ENCODE assay signal across 32 cellular contexts in genomic region chr20:18195931-18196330, GRCh38.
"Had no signal": no experiment of that assay in that cellular context is flagged by ENCODE, and none has a peak within 500 bp of the region (broad histone marks: within the 10 kb centered on the region; RNA-seq: fewer than 3 reads in every experiment).

No MANE protein-coding gene starts in this region.

- FAIRE-seq: endometrium, endothelial cell of umbilical vein, frontal cortex had no signal

- H3K27ac ChIP-seq: adrenal gland, body of pancreas, cardiac muscle cell, colonic mucosa, heart left ventricle, WERI-Rb-1 had no signal

- H3K9me3 Mint-ChIP-seq: activated CD8-positive, alpha-beta T cell treated with anti-CD3 and anti-CD28 coated beads for 36 hours; activated naive CD4-positive, alpha-beta T cell treated with anti-CD3 and anti-CD28 coated beads, Interleukin-2, amount 50 U/mL, for 24 hours; activated naive CD8-positive, alpha-beta T cell treated with anti-CD3 and anti-CD28 coated beads for 36 hours; activated naive CD8-positive, alpha-beta T cell treated with anti-CD3 and anti-CD28 coated beads, Interleukin-2, amount 50 U/mL, for 24 hours; activated T-cell treated with anti-CD3 and anti-CD28 coated beads, Interleukin-2, amount 50 U/mL, for 4 hours; activated T-helper 2 cell treated with anti-CD3 and anti-CD28 coated beads, Interferon-gamma antibody, Interleukin-2, Interleukin-4, amounts not matched to agents 10 μg/mL and 5 μg/mL and 100 μg/mL, durations not matched to agents 14 hours and 24 hours and 36 hours; T-helper 1 cell treated with Interleukin-12 subunit alpha and Interleukin-12 subunit beta and Interleukin-4 antibody, amounts not matched to agents 30 μg/mL and 1 μg/mL, for 36 hours had no signal

- H3K36me3 Mint-ChIP-seq: activated naive CD4-positive, alpha-beta T cell treated with anti-CD3 and anti-CD28 coated beads, Interleukin-2, amount 50 U/mL, for 24 hours; activated naive CD8-positive, alpha-beta T cell treated with anti-CD3 and anti-CD28 coated beads for 36 hours had no signal

- H3K4me1 ChIP-seq: adrenal gland, body of pancreas, colonic mucosa, heart left ventricle had no signal

- DNase-seq: activated B cell treated with CpG ODN at 0.5 μM for 24 hours; activated CD4-positive, alpha-beta T cell treated with anti-CD3 and anti-CD28 coated beads for 48 hours; activated CD4-positive, alpha-beta T cell treated with anti-CD3 and anti-CD28 coated beads, Interleukin-2, amount 50 U/mL, for 1 hour; activated CD4-positive, alpha-beta T cell treated with anti-CD3 and anti-CD28 coated beads, Interleukin-2, amount 50 U/mL, for 48 hours; activated CD8-positive, alpha-beta memory T cell treated with anti-CD3 and anti-CD28 coated beads for 24 hours; activated CD8-positive, alpha-beta T cell treated with anti-CD3 and anti-CD28 coated beads for 36 hours; activated effector memory CD4-positive, alpha-beta T cell treated with anti-CD3 and anti-CD28 coated beads, Interleukin-2, amount 50 U/mL, for 16 hours; activated naive CD4-positive, alpha-beta T cell treated with anti-CD3 and anti-CD28 coated beads for 36 hours; activated naive CD8-positive, alpha-beta T cell treated with anti-CD3 and anti-CD28 coated beads for 36 hours; activated naive CD8-positive, alpha-beta T cell treated with anti-CD3 and anti-CD28 coated beads, Interleukin-2, amount 50 U/mL, for 24 hours; activated T-cell treated with anti-CD3 and anti-CD28 coated beads, Interleukin-2, amount 50 U/mL, for 4 hours; adrenal gland; amygdala; aorta; body of pancreas; central memory CD4-positive, alpha-beta T cell; cerebellar nuclear complex; colonic mucosa; effector CD8-positive, alpha-beta T cell; foreskin fibroblast; heart left ventricle; T-helper 9 cell; WERI-Rb-1 had no signal

- H3K27ac Mint-ChIP-seq: activated B cell treated with CpG ODN at 0.5 μM for 24 hours; activated CD8-positive, alpha-beta T cell treated with anti-CD3 and anti-CD28 coated beads for 36 hours; activated naive CD4-positive, alpha-beta T cell treated with anti-CD3 and anti-CD28 coated beads for 36 hours; activated naive CD4-positive, alpha-beta T cell treated with anti-CD3 and anti-CD28 coated beads, Interleukin-2, amount 50 U/mL, for 24 hours; activated naive CD8-positive, alpha-beta T cell treated with anti-CD3 and anti-CD28 coated beads for 36 hours; activated naive CD8-positive, alpha-beta T cell treated with anti-CD3 and anti-CD28 coated beads, Interleukin-2, amount 50 U/mL, for 24 hours; activated T-helper 2 cell treated with anti-CD3 and anti-CD28 coated beads, Interferon-gamma antibody, Interleukin-2, Interleukin-4, amounts not matched to agents 10 μg/mL and 5 μg/mL and 100 μg/mL, durations not matched to agents 14 hours and 24 hours and 36 hours; T-helper 1 cell treated with Interleukin-12 subunit alpha and Interleukin-12 subunit beta and Interleukin-4 antibody, amounts not matched to agents 30 μg/mL and 1 μg/mL, for 36 hours had no signal

- H3K36me3 ChIP-seq: adrenal gland, cardiac muscle cell, colonic mucosa, WERI-Rb-1 had no signal

- H3K27me3 ChIP-seq: adrenal gland, body of pancreas, cardiac muscle cell, colonic mucosa, heart left ventricle had no signal

- ATAC-seq: activated CD4-positive, CD25-positive, alpha-beta regulatory T cell treated with anti-CD3 and anti-CD28 coated beads, Interleukin-2, amount 50 U/mL, for 24 hours; activated CD8-positive, alpha-beta T cell treated with anti-CD3 and anti-CD28 coated beads for 36 hours; activated naive CD8-positive, alpha-beta T cell treated with anti-CD3 and anti-CD28 coated beads, Interleukin-2, amount 50 U/mL, for 24 hours; activated T-cell treated with anti-CD3 and anti-CD28 coated beads, Interleukin-2, amount 50 U/mL, for 4 hours; body of pancreas; esophagus mucosa; heart left ventricle had no signal

- H3K9me3 ChIP-seq: adrenal gland, body of pancreas, colonic mucosa had no signal

- H3K27me3 Mint-ChIP-seq: activated B cell treated with CpG ODN at 0.5 μM for 24 hours; activated CD8-positive, alpha-beta T cell treated with anti-CD3 and anti-CD28 coated beads for 36 hours; activated naive CD4-positive, alpha-beta T cell treated with anti-CD3 and anti-CD28 coated beads, Interleukin-2, amount 50 U/mL, for 24 hours; activated naive CD8-positive, alpha-beta T cell treated with anti-CD3 and anti-CD28 coated beads for 36 hours; activated naive CD8-positive, alpha-beta T cell treated with anti-CD3 and anti-CD28 coated beads, Interleukin-2, amount 50 U/mL, for 24 hours had no signal

- H3K4me3 Mint-ChIP-seq: activated B cell treated with CpG ODN at 0.5 μM for 24 hours; activated CD8-positive, alpha-beta T cell treated with anti-CD3 and anti-CD28 coated beads for 36 hours; activated naive CD4-positive, alpha-beta T cell treated with anti-CD3 and anti-CD28 coated beads for 36 hours; activated naive CD4-positive, alpha-beta T cell treated with anti-CD3 and anti-CD28 coated beads, Interleukin-2, amount 50 U/mL, for 24 hours; activated naive CD8-positive, alpha-beta T cell treated with anti-CD3 and anti-CD28 coated beads for 36 hours; activated naive CD8-positive, alpha-beta T cell treated with anti-CD3 and anti-CD28 coated beads, Interleukin-2, amount 50 U/mL, for 24 hours; activated T-cell treated with anti-CD3 and anti-CD28 coated beads, Interleukin-2, amount 50 U/mL, for 4 hours; T-helper 1 cell treated with Interleukin-12 subunit alpha and Interleukin-12 subunit beta and Interleukin-4 antibody, amounts not matched to agents 30 μg/mL and 1 μg/mL, for 36 hours had no signal

- H3K4me3 ChIP-seq: adrenal gland, body of pancreas, cardiac muscle cell, colonic mucosa, heart left ventricle had no signal

- H3K4me1 Mint-ChIP-seq: activated B cell treated with CpG ODN at 0.5 μM for 24 hours; activated naive CD4-positive, alpha-beta T cell treated with anti-CD3 and anti-CD28 coated beads, Interleukin-2, amount 50 U/mL, for 24 hours; activated naive CD8-positive, alpha-beta T cell treated with anti-CD3 and anti-CD28 coated beads for 36 hours; activated naive CD8-positive, alpha-beta T cell treated with anti-CD3 and anti-CD28 coated beads, Interleukin-2, amount 50 U/mL, for 24 hours had no signal
